Comparison of ENCODE assay signal across 1 cellular context in genomic region chr11:27902981-27903624, GRCh38.
TF ChIP-seq lines count a peak whose summit lies in the region.

No MANE protein-coding gene starts in this region.

TF ChIP-seq in HCT116, 20 proteins besides CTCF, POLR2A, EP300 and RAD21 (continued from another document):
- TF ChIP-seq MAX (IDR thresholded peaks at IDR 0.05) (no peak), CBX3 (IDR thresholded peaks at IDR 0.05; ENCODE audit: low read depth) (no peak), ELF1 (IDR thresholded peaks at IDR 0.05; ENCODE audit: borderline replicate concordance, low read depth) (no peak), EZH2 (IDR thresholded peaks at IDR 0.05) (no peak), TCF7L2 (IDR thresholded peaks at IDR 0.05; ENCODE audit: borderline replicate concordance, extremely low read depth, insufficient read depth, insufficient read length) (no peak), SIN3A (IDR thresholded peaks at IDR 0.05; ENCODE audit: low read depth) (no peak), SP1 (IDR thresholded peaks at IDR 0.05; ENCODE audit: low read depth) (no peak), REST (IDR thresholded peaks at IDR 0.05; ENCODE audit: low read depth) (no peak), POLR2AphosphoS5 (IDR thresholded peaks at IDR 0.05; ENCODE audit: low read depth, low read length) (no peak), FOSL1 (IDR thresholded peaks at IDR 0.05; ENCODE audit: low read depth) (no peak), ZNF274 (IDR thresholded peaks at IDR 0.05; ENCODE audit: low read depth, low read length) (no peak)
